10 cellular contexts compared by ENCODE assay signal in genomic region chr2:45962522-45962921, GRCh38.
DNase-seq lines count a peak whose midpoint lies in the region; ATAC-seq and TF ChIP-seq lines count a peak whose summit lies in the region.
"Had no signal": no experiment of that assay in that cellular context is flagged by ENCODE, and none has a peak within 500 bp of the region (broad histone marks: within the 10 kb centered on the region; RNA-seq: fewer than 3 reads in every experiment).

No MANE protein-coding gene starts in this region.

- H3K4me2 ChIP-seq in skeletal muscle satellite cell (ENCODE audit: low read length), result peak overlapping the region; percentile 34

- H3K27ac ChIP-seq in adrenal gland (peak overlapping the region in 2 of 5 donors; percentile 42 to 60), left ventricle myocardium inferior (replicated peaks) (peak overlapping the region; percentile 65)

- no peak for TF ChIP-seq CTCF in adrenal gland (IDR thresholded peaks at IDR 0.05)
- no peak for TF ChIP-seq CTCF in left ventricle myocardium inferior (IDR thresholded peaks at IDR 0.05; ENCODE audit: borderline replicate concordance)

- no peak for TF ChIP-seq POLR2A in adrenal gland (IDR thresholded peaks at IDR 0.05)

- DNase-seq in GM04504 (ENCODE audit: low read depth) (peak; percentile 74), adrenal gland (peak; percentile 69 to 92 (median 87)), left ventricle myocardium inferior (peak; percentile 72), ecto neural progenitor cell (ENCODE audit: low spot score) (no peak), CD1c-positive myeloid dendritic cell (ENCODE audit: extremely low spot score) (no peak), GM19240 (ENCODE audit: insufficient read length, low spot score) (no peak)
- DNase-seq: activated naive CD8-positive, alpha-beta T cell treated with anti-CD3 and anti-CD28 coated beads, Interleukin-2, amount 10 ng/mL, durations not matched to agents 7 days and 5 days had no signal

- no peak overlapping the region for H3K9ac ChIP-seq in skeletal muscle satellite cell (ENCODE audit: low read depth, low read length)

- H3K27me3 ChIP-seq in adrenal gland, result no peaks in the 10 kb centered on the region
- no peaks in the 10 kb centered on the region for H3K27me3 ChIP-seq in left ventricle myocardium inferior (ENCODE audit: low read depth)
- H3K27me3 ChIP-seq in skeletal muscle satellite cell (ENCODE audit: control insufficient read depth, insufficient read depth, low read length), result no peaks in the 10 kb centered on the region
- H3K27me3 ChIP-seq: tibial artery had no signal

- intact Hi-C loops in adrenal gland (cut with DNase I), result no loop called here
- intact Hi-C loops in left ventricle myocardium inferior (cut with micrococcal nuclease), result no loop called here

- no peaks in the 10 kb centered on the region for H3K36me3 ChIP-seq in adrenal gland (replicated peaks in 1 of 2)
- no peaks in the 10 kb centered on the region for H3K36me3 ChIP-seq in left ventricle myocardium inferior
- H3K36me3 ChIP-seq in skeletal muscle satellite cell (ENCODE audit: insufficient read depth, low read length), result no peaks in the 10 kb centered on the region
- H3K36me3 ChIP-seq: tibial artery had no signal

- H3K4me3 ChIP-seq in adrenal gland, result no peak overlapping the region
- no peak overlapping the region for H3K4me3 ChIP-seq in left ventricle myocardium inferior
- no peak overlapping the region for H3K4me3 ChIP-seq in skeletal muscle satellite cell (ENCODE audit: low read length)
- H3K4me3 ChIP-seq: tibial artery had no signal

- H3K9me3 ChIP-seq in adrenal gland (replicated peaks in 1 of 3) (no peaks in the 10 kb centered on the region), left ventricle myocardium inferior (replicated peaks) (no peaks in the 10 kb centered on the region), skeletal muscle satellite cell (replicated peaks; ENCODE audit: low read length) (no peaks in the 10 kb centered on the region)
- H3K9me3 ChIP-seq: tibial artery had no signal

- peaks cover 5 to 30% of the 10 kb centered on the region in 2 donors for H3K4me1 ChIP-seq in adrenal gland (replicated peaks in 1 of 2)
- H3K4me1 ChIP-seq in left ventricle myocardium inferior, result peaks cover 58% of the 10 kb centered on the region
- H3K4me1 ChIP-seq in skeletal muscle satellite cell (ENCODE audit: control insufficient read depth, insufficient read depth, low read length), result peaks cover 35% of the 10 kb centered on the region

- 18 to 24% (median 21%) methylated on average over 5 of the region's 5 CpGs for WGBS in adrenal gland, 4 donors

- ATAC-seq in GM21390 (IDR thresholded peaks at IDR 0.05; ENCODE audit: unreplicated experiment), result no peak

Comparison
In these comparisons a context has a peak if more than half of its experiments do, and no peak if none do; other contexts are left out.
1. DNase-seq: peak in GM04504 (single experiment), adrenal gland (7 of 7) and left ventricle myocardium inferior (single experiment); none in ecto neural progenitor cell (single experiment), CD1c-positive myeloid dendritic cell (single experiment) and GM19240 (single experiment).